In genomic region chr1:235329139-235329808, GRCh38 we compare ENCODE assay signal across 8 cellular contexts. TPM values are rescaled to one million over a fixed set of nuclear protein-coding genes. Genes with fewer than 3 reads are reported as not detected.
DNase-seq lines count a peak whose midpoint lies in the region; ATAC-seq, FAIRE-seq and TF ChIP-seq lines count a peak whose summit lies in the region.

No MANE protein-coding gene starts in this region.

- H3K4me1 ChIP-seq in cardiac muscle cell (ENCODE audit: low read depth) = peaks cover 35% of the 10 kb centered on the region

- no peaks in the 10 kb centered on the region for H3K36me3 ChIP-seq in cardiac muscle cell

- no peaks in the 10 kb centered on the region for H3K27me3 ChIP-seq in cardiac muscle cell

- peak overlapping the region; percentile 55 for H3K4me3 ChIP-seq in cardiac muscle cell

- H3K9me3 ChIP-seq in cardiac muscle cell (ENCODE audit: low read depth) = no peaks in the 10 kb centered on the region

- peak; percentile 9 for TF ChIP-seq CTCF in cardiac muscle cell (IDR thresholded peaks at IDR 0.05; ENCODE audit: low read depth, low read length)

- intact Hi-C loops in left ventricle myocardium superior (cut with micrococcal nuclease) = loop anchor here (5.0 kb wide), 1 partner anchor 38 kb away; the partner anchor contains the start of gene TBCE

- no peak for FAIRE-seq in RCC 7860 (lab: Jason Lieb, UNC)

- no peak for ATAC-seq in left ventricle myocardium superior
- peak; percentile 7 for ATAC-seq in HG03039 (IDR thresholded peaks at IDR 0.05; ENCODE audit: unreplicated experiment)

- peak in 1 of 2 donors; percentile 55 for DNase-seq in cardiac muscle cell (ENCODE audit: low read depth in 1 of 2, low spot score in 1 of 2)
- DNase-seq in left ventricle myocardium superior = no peak
- DNase-seq in RCC 7860 (ENCODE audit: low spot score) = peak; percentile 16
- peak; percentile 73 for DNase-seq in iris pigment epithelial cell (ENCODE audit: low read depth)
- peak; percentile 28 to 37 for DNase-seq in stimulated activated CD4-positive, alpha-beta T cell treated with anti-CD3 and anti-CD28 coated beads, Interleukin-2, amount 100 ng/mL, for 48 hours
- DNase-seq in NCI-H2029 (lab: John Stamatoyannopoulos, UW) = no peak

- H3K27ac ChIP-seq in cardiac muscle cell (peak overlapping the region; percentile 85), angular gyrus (ENCODE audit: low read depth, low read length) (peak overlapping the region; percentile 98)

RNA-seq across cellular contexts. Expression of gene GGPS1, which starts 0.9 kb away (rescaled TPM):
- total RNA-seq in cardiac muscle cell (14.9 and 17.4 TPM in 2 replicates), left ventricle myocardium superior (29.8 TPM)
- 66.9 and 73.2 TPM in 2 replicates for polyA plus RNA-seq in cardiac muscle cell

RNA-seq across cellular contexts. Expression of gene ARID4B, which starts 1.3 kb away (rescaled TPM):
- total RNA-seq in cardiac muscle cell (37.9 and 74.6 TPM in 2 replicates), left ventricle myocardium superior (18.3 TPM)
- 33.8 and 34.2 TPM in 2 replicates for polyA plus RNA-seq in cardiac muscle cell

RNA-seq across cellular contexts. Expression of gene TBCE, which starts 38.0 kb away (rescaled TPM):
- total RNA-seq in cardiac muscle cell = 17.9 and 19.3 TPM in 2 replicates
- 34.8 and 35.9 TPM in 2 replicates for polyA plus RNA-seq in cardiac muscle cell
- 18.7 TPM for total RNA-seq in left ventricle myocardium superior

Comparison
In these comparisons a context has a peak if more than half of its experiments do, and no peak if none do; other contexts are left out.
1. DNase-seq: peak in RCC 7860 (single experiment), iris pigment epithelial cell (single experiment) and stimulated activated CD4-positive, alpha-beta T cell treated with anti-CD3 and anti-CD28 coated beads, Interleukin-2, amount 100 ng/mL, for 48 hours (2 of 2); none in left ventricle myocardium superior (single experiment) and NCI-H2029 (single experiment).